Comparison of ENCODE assay signal across 14 cellular contexts in genomic region chr10:15704581-15704968, GRCh38. TPM values are rescaled to one million over a fixed set of nuclear protein-coding genes. Genes with fewer than 3 reads are reported as not detected.
"Had no signal": no experiment of that assay in that cellular context is flagged by ENCODE, and none has a peak within 500 bp of the region (broad histone marks: within the 10 kb centered on the region; RNA-seq: fewer than 3 reads in every experiment).

No MANE protein-coding gene starts in this region.

- H3K36me3 ChIP-seq: uterus had no signal

- H3K4me1 ChIP-seq: uterus had no signal

- H3K4me3 ChIP-seq: tibial artery, uterus had no signal

- DNase-seq: activated CD4-positive, alpha-beta T cell treated with anti-CD3 and anti-CD28 coated beads, Interleukin-2, amount 50 U/mL, for 1 hour; activated CD8-positive, alpha-beta memory T cell treated with anti-CD3 and anti-CD28 coated beads for 24 hours; activated gamma-delta T cell treated with Interleukin-2 at 50 U/mL for 16 hours; amygdala; glutamatergic neuron; hypothalamus; mesendoderm; natural killer cell; posterior cingulate gyrus; retina; stimulated activated CD4-positive, alpha-beta T cell treated with anti-CD3 and anti-CD28 coated beads, Interleukin-2, amount 100 ng/mL, for 48 hours; tibial artery; uterus had no signal

- H3K27me3 ChIP-seq: tibial artery, uterus had no signal

- H3K9me3 ChIP-seq: tibial artery, uterus had no signal

RNA-seq across cellular contexts. Expression of gene ITGA8, which starts 15.1 kb away (rescaled TPM):
- total RNA-seq: natural killer cell; T-helper 2 cell treated with Interferon-gamma antibody and Interleukin-4, amounts not matched to agents 100 ng/mL and 5 ng/mL, for 36 hours had no signal
